ENCODE assay signal across 12 cellular contexts in genomic region chr2:197324801-197325200, GRCh38. TPM values are rescaled to one million over a fixed set of nuclear protein-coding genes. Genes with fewer than 3 reads are reported as not detected.
DNase-seq lines count a peak whose midpoint lies in the region; ATAC-seq lines count a peak whose summit lies in the region.
"Had no signal": no experiment of that assay in that cellular context is flagged by ENCODE, and none has a peak within 500 bp of the region (broad histone marks: within the 10 kb centered on the region; RNA-seq: fewer than 3 reads in every experiment).

No MANE protein-coding gene starts in this region.

- H3K9me3 Mint-ChIP-seq in activated T-cell treated with anti-CD3 and anti-CD28 coated beads, Interleukin-2, amount 50 U/mL, for 4 hours: no peaks in the 10 kb centered on the region
- no peaks in the 10 kb centered on the region for H3K9me3 Mint-ChIP-seq in stimulated activated effector memory CD8-positive, alpha-beta T cell treated with anti-CD3 and anti-CD28 coated beads, Interleukin-12 subunit alpha, Interleukin-12 subunit beta, amount 100 ng/mL, for 72 hours
- H3K9me3 Mint-ChIP-seq: dendritic cell treated with granulocyte-macrophage colony-stimulating factor and Interleukin-4, amounts not matched to agents 40 ng/mL and 50 ng/mL, for 4 days had no signal

- peaks cover 80% of the 10 kb centered on the region for H3K4me1 Mint-ChIP-seq in activated T-cell treated with anti-CD3 and anti-CD28 coated beads, Interleukin-2, amount 50 U/mL, for 4 hours (ENCODE audit: low read depth)
- H3K4me1 Mint-ChIP-seq in stimulated activated effector memory CD8-positive, alpha-beta T cell treated with anti-CD3 and anti-CD28 coated beads, Interleukin-12 subunit alpha, Interleukin-12 subunit beta, amount 100 ng/mL, for 72 hours: peaks cover 48% of the 10 kb centered on the region

- peak overlapping the region; percentile 31 for H3K4me3 Mint-ChIP-seq in activated T-cell treated with anti-CD3 and anti-CD28 coated beads, Interleukin-2, amount 50 U/mL, for 4 hours
- peak overlapping the region; percentile 40 for H3K4me3 Mint-ChIP-seq in stimulated activated effector memory CD8-positive, alpha-beta T cell treated with anti-CD3 and anti-CD28 coated beads, Interleukin-12 subunit alpha, Interleukin-12 subunit beta, amount 100 ng/mL, for 72 hours
- H3K4me3 Mint-ChIP-seq: dendritic cell treated with granulocyte-macrophage colony-stimulating factor and Interleukin-4, amounts not matched to agents 40 ng/mL and 50 ng/mL, for 4 days had no signal

- H3K36me3 Mint-ChIP-seq in activated T-cell treated with anti-CD3 and anti-CD28 coated beads, Interleukin-2, amount 50 U/mL, for 4 hours (ENCODE audit: insufficient read depth): no peaks in the 10 kb centered on the region
- no peaks in the 10 kb centered on the region for H3K36me3 Mint-ChIP-seq in stimulated activated effector memory CD8-positive, alpha-beta T cell treated with anti-CD3 and anti-CD28 coated beads, Interleukin-12 subunit alpha, Interleukin-12 subunit beta, amount 100 ng/mL, for 72 hours

- no peak for ATAC-seq in activated T-cell treated with anti-CD3 and anti-CD28 coated beads, Interleukin-2, amount 50 U/mL, for 4 hours
- ATAC-seq in GM21786 (IDR thresholded peaks at IDR 0.05; ENCODE audit: unreplicated experiment) (peak; percentile 86), HG03460 (IDR thresholded peaks at IDR 0.05; ENCODE audit: unreplicated experiment) (peak; percentile 90)
- no peak for ATAC-seq in stimulated activated effector memory CD8-positive, alpha-beta T cell treated with anti-CD3 and anti-CD28 coated beads, Interleukin-12 subunit alpha, Interleukin-12 subunit beta, amount 100 ng/mL, for 72 hours
- ATAC-seq: PC-3 had no signal

- H3K27ac Mint-ChIP-seq in stimulated activated effector memory CD8-positive, alpha-beta T cell treated with anti-CD3 and anti-CD28 coated beads, Interleukin-12 subunit alpha, Interleukin-12 subunit beta, amount 100 ng/mL, for 72 hours: no peak overlapping the region
- H3K27ac Mint-ChIP-seq: dendritic cell treated with granulocyte-macrophage colony-stimulating factor and Interleukin-4, amounts not matched to agents 40 ng/mL and 50 ng/mL, for 4 days had no signal

- H3K27me3 Mint-ChIP-seq in activated T-cell treated with anti-CD3 and anti-CD28 coated beads, Interleukin-2, amount 50 U/mL, for 4 hours (ENCODE audit: low read depth): no peaks in the 10 kb centered on the region

- DNase-seq in activated T-cell treated with anti-CD3 and anti-CD28 coated beads, Interleukin-2, amount 50 U/mL, for 4 hours: no peak
- DNase-seq in activated T-cell treated with anti-CD3 and anti-CD28 coated beads, Interleukin-2, amount 50 U/mL, for 1 hour: no peak
- DNase-seq in stimulated activated effector memory CD8-positive, alpha-beta T cell treated with anti-CD3 and anti-CD28 coated beads, Interleukin-12 subunit alpha, Interleukin-12 subunit beta, amount 100 ng/mL, for 72 hours (ENCODE audit: low spot score in 2 of 2): no peak
- DNase-seq in NCI-H2196 (lab: John Stamatoyannopoulos, UW; ENCODE audit: unreplicated experiment) (no peak), KG1 (lab: John Stamatoyannopoulos, UW) (no peak)
- no peak for DNase-seq in activated CD4-positive, alpha-beta T cell treated with anti-CD3 and anti-CD28 coated beads for 1 hour
- DNase-seq: Kasumi-1, ovary, PC-3 had no signal

RNA-seq across cellular contexts. Expression of gene ANKRD44, which starts 14.2 kb away (rescaled TPM):
- total RNA-seq in activated T-cell treated with anti-CD3 and anti-CD28 coated beads, Interleukin-2, amount 50 U/mL, for 4 hours: 10 to 100 TPM; 75.0 to 91.5 (median 78.3) TPM

Comparison
In these comparisons a context has a peak if more than half of its experiments do, and no peak if none do; other contexts are left out.
1. ATAC-seq: peak in GM21786 (single experiment) and HG03460 (single experiment); none in activated T-cell treated with anti-CD3 and anti-CD28 coated beads, Interleukin-2, amount 50 U/mL, for 4 hours (0 of 2) and stimulated activated effector memory CD8-positive, alpha-beta T cell treated with anti-CD3 and anti-CD28 coated beads, Interleukin-12 subunit alpha, Interleukin-12 subunit beta, amount 100 ng/mL, for 72 hours (single experiment).